In genomic region chr2:23480991-23481797, GRCh38 we compare ENCODE assay signal across 10 cellular contexts.
DNase-seq lines count a peak whose midpoint lies in the region; ATAC-seq, FAIRE-seq and TF ChIP-seq lines count a peak whose summit lies in the region.
"Had no signal": no experiment of that assay in that cellular context is flagged by ENCODE, and none has a peak within 500 bp of the region (broad histone marks: within the 10 kb centered on the region; RNA-seq: fewer than 3 reads in every experiment).

No MANE protein-coding gene starts in this region.

- H3K9me3 Mint-ChIP-seq in Calu3 (ENCODE audit: low read depth, unreplicated experiment): no peaks in the 10 kb centered on the region
- H3K9me3 Mint-ChIP-seq in natural killer cell treated with Interleukin-12 subunit alpha and Interleukin-12 subunit beta and Interleukin-15 and Interleukin-18, amount 100 ng/mL, for 72 hours: no peaks in the 10 kb centered on the region

- no peaks in the 10 kb centered on the region for H3K27me3 ChIP-seq in pancreas

- 43 to 58% methylated on average over 16 of the region's 16 CpGs for WGBS in pancreas, 2 donors

- peaks cover 13% of the 10 kb centered on the region for H3K4me1 Mint-ChIP-seq in Calu3 (ENCODE audit: low read depth, unreplicated experiment)
- no peaks in the 10 kb centered on the region for H3K4me1 Mint-ChIP-seq in natural killer cell treated with Interleukin-12 subunit alpha and Interleukin-12 subunit beta and Interleukin-15 and Interleukin-18, amount 100 ng/mL, for 72 hours (ENCODE audit: low read depth in 2 of 2)

- H3K9me3 ChIP-seq in pancreas: no peaks in the 10 kb centered on the region

- FAIRE-seq in pancreas (lab: Jason Lieb, UNC): no peak

- H3K4me3 ChIP-seq in pancreas: no peak overlapping the region

- H3K36me3 Mint-ChIP-seq in Calu3 (ENCODE audit: insufficient read depth, unreplicated experiment): no peaks in the 10 kb centered on the region
- H3K36me3 Mint-ChIP-seq in natural killer cell treated with Interleukin-12 subunit alpha and Interleukin-12 subunit beta and Interleukin-15 and Interleukin-18, amount 100 ng/mL, for 72 hours: no peaks in the 10 kb centered on the region

- H3K4me1 ChIP-seq in pancreas: no peaks in the 10 kb centered on the region

- peak overlapping the region; percentile 42 to 70 (median 65) for H3K27ac ChIP-seq in pancreas

- CTCF ChIA-PET in Calu3 (lab: Charles Lee): no interaction called here

- peak overlapping the region; percentile 57 for H3K27ac Mint-ChIP-seq in Calu3 (ENCODE audit: unreplicated experiment)
- no peak overlapping the region for H3K27ac Mint-ChIP-seq in natural killer cell treated with Interleukin-12 subunit alpha and Interleukin-12 subunit beta and Interleukin-15 and Interleukin-18, amount 100 ng/mL, for 72 hours

- ATAC-seq in pancreas (peak; percentile 50 to 78 (median 74)), GM19467 (IDR thresholded peaks at IDR 0.05; ENCODE audit: unreplicated experiment) (no peak)
- ATAC-seq in natural killer cell treated with Interleukin-12 subunit alpha and Interleukin-12 subunit beta and Interleukin-15 and Interleukin-18, amount 100 ng/mL, for 72 hours: no peak

- no peak for TF ChIP-seq CTCF in Calu3 (IDR thresholded peaks at IDR 0.05; ENCODE audit: unreplicated experiment)
- no peak for TF ChIP-seq CTCF in pancreas (IDR thresholded peaks at IDR 0.05)

- peak; percentile 51 for DNase-seq in Calu3
- peak; percentile 92 for DNase-seq in NCI-H226
- DNase-seq in fibroblast of gingiva (ENCODE audit: low read depth): peak; percentile 55
- DNase-seq in pancreas: peak in 3 of 6 donors; percentile 52 to 61 (median 55)
- no peak for DNase-seq in natural killer cell treated with Interleukin-12 subunit alpha and Interleukin-12 subunit beta and Interleukin-15 and Interleukin-18, amount 100 ng/mL, for 72 hours (ENCODE audit: low spot score)
- DNase-seq in NCI-H774 (lab: John Stamatoyannopoulos, UW): no peak
- DNase-seq in activated CD8-positive, alpha-beta memory T cell treated with anti-CD3 and anti-CD28 coated beads, Interleukin-2, amount 50 U/mL, for 48 hours: no peak
- DNase-seq: activated effector memory CD4-positive, alpha-beta T cell treated with anti-CD3 and anti-CD28 coated beads, Interleukin-2, amount 50 U/mL, for 16 hours; left cardiac atrium had no signal

- intact Hi-C loops in Calu3 (cut with micrococcal nuclease; ENCODE audit: unreplicated experiment): no loop called here
- intact Hi-C loops in pancreas (cut with DNase I): no loop called here

- H3K27me3 Mint-ChIP-seq in Calu3 (ENCODE audit: unreplicated experiment): no peaks in the 10 kb centered on the region
- peaks cover 0 to 22% of the 10 kb centered on the region in 2 donors for H3K27me3 Mint-ChIP-seq in natural killer cell treated with Interleukin-12 subunit alpha and Interleukin-12 subunit beta and Interleukin-15 and Interleukin-18, amount 100 ng/mL, for 72 hours

- no TSS peak for BruUV-seq in Calu3 (replicated peaks; lab: Mats Ljungman, UMichigan)

- H3K36me3 ChIP-seq in pancreas: no peaks in the 10 kb centered on the region

- peak overlapping the region; percentile 32 for H3K4me3 Mint-ChIP-seq in Calu3 (ENCODE audit: low read depth, unreplicated experiment)
- no peak overlapping the region for H3K4me3 Mint-ChIP-seq in natural killer cell treated with Interleukin-12 subunit alpha and Interleukin-12 subunit beta and Interleukin-15 and Interleukin-18, amount 100 ng/mL, for 72 hours

Comparison
In these comparisons a context has a peak if more than half of its experiments do, and no peak if none do; other contexts are left out.
1. DNase-seq: peak in Calu3 (single experiment), NCI-H226 (single experiment) and fibroblast of gingiva (single experiment); none in natural killer cell treated with Interleukin-12 subunit alpha and Interleukin-12 subunit beta and Interleukin-15 and Interleukin-18, amount 100 ng/mL, for 72 hours (single experiment), NCI-H774 (single experiment) and activated CD8-positive, alpha-beta memory T cell treated with anti-CD3 and anti-CD28 coated beads, Interleukin-2, amount 50 U/mL, for 48 hours (single experiment).
2. ATAC-seq: peak in pancreas (4 of 4); none in GM19467 (single experiment) and natural killer cell treated with Interleukin-12 subunit alpha and Interleukin-12 subunit beta and Interleukin-15 and Interleukin-18, amount 100 ng/mL, for 72 hours (0 of 2).